In genomic region chr3:56291953-56292352, GRCh38 we compare ENCODE assay signal across 11 cellular contexts.
DNase-seq lines count a peak whose midpoint lies in the region; ATAC-seq, FAIRE-seq and TF ChIP-seq lines count a peak whose summit lies in the region.
"Had no signal": no experiment of that assay in that cellular context is flagged by ENCODE, and none has a peak within 500 bp of the region (broad histone marks: within the 10 kb centered on the region; RNA-seq: fewer than 3 reads in every experiment).

No MANE protein-coding gene starts in this region.

- peak; percentile 66 for ATAC-seq in GM19351 (IDR thresholded peaks at IDR 0.05; ENCODE audit: unreplicated experiment)
- ATAC-seq in HG03064 (IDR thresholded peaks at IDR 0.05; ENCODE audit: low read depth, unreplicated experiment) = peak; percentile 58

- no peaks in the 10 kb centered on the region for H3K4me1 ChIP-seq in testis

- no peaks in the 10 kb centered on the region for H3K9me3 ChIP-seq in testis

- WGBS in testis, 2 donors = 84 to 87% methylated on average over 3 of the region's 3 CpGs

- H3K4me3 ChIP-seq in astrocyte of the cerebellum (ENCODE audit: low read depth, low read length) (no peak overlapping the region), testis (no peak overlapping the region)

- TF ChIP-seq POLR2A in testis (IDR thresholded peaks at IDR 0.05) = no peak

- H3K27ac ChIP-seq in testis = no peak overlapping the region

- no peak for FAIRE-seq in D721Med (lab: Jason Lieb, UNC)

- no peak for TF ChIP-seq CTCF in astrocyte of the cerebellum (IDR thresholded peaks at IDR 0.05; ENCODE audit: low read depth, low read length, missing control alignments)
- no peak for TF ChIP-seq CTCF in D721Med (IDR thresholded peaks at IDR 0.05; ENCODE audit: insufficient read depth, missing control alignments)
- no peak for TF ChIP-seq CTCF in testis (IDR thresholded peaks at IDR 0.05)

- no peaks in the 10 kb centered on the region for H3K27me3 ChIP-seq in testis

- H3K36me3 ChIP-seq in testis (ENCODE audit: low read depth, missing control alignments) = no peaks in the 10 kb centered on the region

- intact Hi-C loops in testis (cut with DNase I; ENCODE audit: low total_unique reads) = no loop called here

- peak; percentile 21 for DNase-seq in ELR (ENCODE audit: low read depth)
- peak; percentile 87 for DNase-seq in astrocyte of the cerebellum (ENCODE audit: low read depth)
- no peak for DNase-seq in NCI-H128 (lab: John Stamatoyannopoulos, UW; ENCODE audit: unreplicated experiment)
- DNase-seq in D721Med (ENCODE audit: insufficient read length, low spot score) = no peak
- no peak for DNase-seq in testis
- no peak for DNase-seq in NCI-H345 (lab: John Stamatoyannopoulos, UW)
- DNase-seq: activated CD4-positive, alpha-beta T cell treated with anti-CD3 and anti-CD28 coated beads, Interleukin-2, amount 10 ng/mL, durations not matched to agents 7 days and 5 days; activated naive CD4-positive, alpha-beta T cell treated with Interleukin-2 at 50 U/mL for 16 hours; NCI-H446 had no signal

- in situ Hi-C loops in astrocyte of the cerebellum (cut with HindIII; ENCODE audit: low sequenced_read_pairs) = no loop called here

Comparison
In these comparisons a context has a peak if more than half of its experiments do, and no peak if none do; other contexts are left out.
1. DNase-seq: peak in ELR (single experiment) and astrocyte of the cerebellum (single experiment); none in NCI-H128 (single experiment), D721Med (single experiment), testis (single experiment) and NCI-H345 (single experiment).